In genomic region chr19:32442650-32443049, GRCh38 we compare ENCODE assay signal across 36 cellular contexts.
"Had no signal": no experiment of that assay in that cellular context is flagged by ENCODE, and none has a peak within 500 bp of the region (broad histone marks: within the 10 kb centered on the region; RNA-seq: fewer than 3 reads in every experiment).

No MANE protein-coding gene starts in this region.

- DNase-seq: activated B cell treated with CpG ODN at 0.5 μM for 24 hours; activated CD4-positive, alpha-beta memory T cell treated with anti-CD3 and anti-CD28 coated beads for 36 hours; activated CD4-positive, alpha-beta T cell treated with anti-CD3 and anti-CD28 coated beads for 4 hours; activated CD4-positive, alpha-beta T cell treated with anti-CD3 and anti-CD28 coated beads, Interleukin-2, amount 10 ng/mL, durations not matched to agents 24 days and 14 days; activated CD4-positive, alpha-beta T cell treated with anti-CD3 and anti-CD28 coated beads, Interleukin-2, amount 50 U/mL, for 1 hour; activated CD4-positive, alpha-beta T cell treated with anti-CD3 and anti-CD28 coated beads, Interleukin-2, amount 50 U/mL, for 4 hours; activated CD4-positive, CD25-positive, alpha-beta regulatory T cell treated with anti-CD3 and anti-CD28 coated beads, Interleukin-2, amount 50 U/mL, for 72 hours; activated CD8-positive, alpha-beta memory T cell treated with anti-CD3 and anti-CD28 coated beads, Interleukin-2, amount 50 U/mL, for 4 hours; activated CD8-positive, alpha-beta T cell treated with anti-CD3 and anti-CD28 coated beads for 36 hours; activated effector memory CD4-positive, alpha-beta T cell treated with anti-CD3 and anti-CD28 coated beads, Interleukin-2, amount 50 U/mL, for 16 hours; activated gamma-delta T cell treated with Interleukin-2 at 50 U/mL for 16 hours; activated naive CD4-positive, alpha-beta T cell; activated naive CD4-positive, alpha-beta T cell treated with anti-CD3 and anti-CD28 coated beads for 36 hours; activated naive CD4-positive, alpha-beta T cell treated with anti-CD3 and anti-CD28 coated beads, Interleukin-2, amount 50 U/mL, for 16 hours; activated naive CD8-positive, alpha-beta T cell treated with anti-CD3 and anti-CD28 coated beads for 36 hours; activated T-cell treated with anti-CD3 and anti-CD28 coated beads for 4 hours; activated T-cell treated with anti-CD3 and anti-CD28 coated beads, Interleukin-2, amount 50 U/mL, for 1 hour; activated T-cell treated with anti-CD3 and anti-CD28 coated beads, Interleukin-2, amount 50 U/mL, for 4 hours; activated T-cell treated with anti-CD3 and anti-CD28 coated beads, Interleukin-2, amount 50 U/mL, for 72 hours; adrenal gland; amniotic stem cell; aorta; body of pancreas; brain microvascular endothelial cell; cerebellar nuclear complex; T-helper 1 cell; T-helper 2 cell; T-helper 9 cell had no signal

- H3K27me3 Mint-ChIP-seq: activated B cell treated with CpG ODN at 0.5 μM for 24 hours; activated CD4-positive, alpha-beta memory T cell treated with anti-CD3 and anti-CD28 coated beads for 36 hours; activated CD4-positive, alpha-beta T cell treated with anti-CD3 and anti-CD28 coated beads, Interleukin-2, amount 10 ng/mL, durations not matched to agents 24 days and 14 days; activated CD8-positive, alpha-beta T cell treated with anti-CD3 and anti-CD28 coated beads for 36 hours; activated naive CD8-positive, alpha-beta T cell treated with anti-CD3 and anti-CD28 coated beads for 36 hours; activated T-helper 17 cell treated with anti-CD3 and anti-CD28 coated beads, Interleukin-2, amount 50 U/mL, for 72 hours; central memory CD8-positive, alpha-beta T cell had no signal

- H3K4me1 Mint-ChIP-seq: activated B cell treated with CpG ODN at 0.5 μM for 24 hours; activated CD4-positive, alpha-beta T cell treated with anti-CD3 and anti-CD28 coated beads, Interleukin-2, amount 10 ng/mL, durations not matched to agents 24 days and 14 days; activated naive CD8-positive, alpha-beta T cell treated with anti-CD3 and anti-CD28 coated beads for 36 hours; activated T-helper 17 cell treated with anti-CD3 and anti-CD28 coated beads, Interleukin-2, amount 50 U/mL, for 72 hours; central memory CD8-positive, alpha-beta T cell had no signal

- H3K9me3 Mint-ChIP-seq: activated B cell treated with CpG ODN at 0.5 μM for 24 hours; activated CD4-positive, alpha-beta memory T cell treated with anti-CD3 and anti-CD28 coated beads for 36 hours; activated CD4-positive, alpha-beta T cell treated with anti-CD3 and anti-CD28 coated beads, Interleukin-2, amount 10 ng/mL, durations not matched to agents 24 days and 14 days; activated CD8-positive, alpha-beta T cell treated with anti-CD3 and anti-CD28 coated beads for 36 hours; activated naive CD4-positive, alpha-beta T cell treated with anti-CD3 and anti-CD28 coated beads for 36 hours; activated naive CD4-positive, alpha-beta T cell treated with anti-CD3 and anti-CD28 coated beads, Interleukin-2, amount 50 U/mL, for 72 hours; activated naive CD8-positive, alpha-beta T cell treated with anti-CD3 and anti-CD28 coated beads for 36 hours; activated T-cell treated with anti-CD3 and anti-CD28 coated beads, Interleukin-2, amount 50 U/mL, for 4 hours; activated T-cell treated with anti-CD3 and anti-CD28 coated beads, Interleukin-2, amount 50 U/mL, for 72 hours; activated T-helper 1 cell treated with anti-CD3 and anti-CD28 coated beads, Interleukin-12 subunit alpha, Interleukin-12 subunit beta, Interleukin-2, Interleukin-4 antibody, amounts not matched to agents 30 ng/mL and 10 ng/mL and 1 ng/mL, durations not matched to agents 14 hours and 24 hours and 36 hours; activated T-helper 17 cell treated with anti-CD3 and anti-CD28 coated beads, Interleukin-2, amount 50 U/mL, for 72 hours; central memory CD8-positive, alpha-beta T cell; T-helper 1 cell treated with Interleukin-12 subunit alpha and Interleukin-12 subunit beta and Interleukin-4 antibody, amounts not matched to agents 30 μg/mL and 1 μg/mL, for 36 hours; T-helper 2 cell treated with Interferon-gamma antibody and Interleukin-4, amounts not matched to agents 5 μg/mL and 100 μg/mL, for 36 hours had no signal

- H3K4me3 Mint-ChIP-seq: activated B cell treated with CpG ODN at 0.5 μM for 24 hours; activated CD4-positive, alpha-beta memory T cell treated with anti-CD3 and anti-CD28 coated beads for 36 hours; activated CD4-positive, alpha-beta T cell treated with anti-CD3 and anti-CD28 coated beads, Interleukin-2, amount 10 ng/mL, durations not matched to agents 24 days and 14 days; activated CD8-positive, alpha-beta T cell treated with anti-CD3 and anti-CD28 coated beads for 36 hours; activated naive CD4-positive, alpha-beta T cell treated with anti-CD3 and anti-CD28 coated beads for 36 hours; activated naive CD8-positive, alpha-beta T cell treated with anti-CD3 and anti-CD28 coated beads for 36 hours; activated T-cell treated with anti-CD3 and anti-CD28 coated beads, Interleukin-2, amount 50 U/mL, for 4 hours; activated T-cell treated with anti-CD3 and anti-CD28 coated beads, Interleukin-2, amount 50 U/mL, for 72 hours; activated T-helper 1 cell treated with anti-CD3 and anti-CD28 coated beads, Interleukin-12 subunit alpha, Interleukin-12 subunit beta, Interleukin-2, Interleukin-4 antibody, amounts not matched to agents 30 ng/mL and 10 ng/mL and 1 ng/mL, durations not matched to agents 14 hours and 24 hours and 36 hours; activated T-helper 17 cell treated with anti-CD3 and anti-CD28 coated beads, Interleukin-2, amount 50 U/mL, for 72 hours; central memory CD8-positive, alpha-beta T cell; T-helper 1 cell treated with Interleukin-12 subunit alpha and Interleukin-12 subunit beta and Interleukin-4 antibody, amounts not matched to agents 30 μg/mL and 1 μg/mL, for 36 hours; T-helper 2 cell treated with Interferon-gamma antibody and Interleukin-4, amounts not matched to agents 5 μg/mL and 100 μg/mL, for 36 hours had no signal

- H3K27ac ChIP-seq: adrenal gland, body of pancreas, brain microvascular endothelial cell, breast epithelium, VCaP had no signal

- ATAC-seq: activated CD8-positive, alpha-beta T cell treated with anti-CD3 and anti-CD28 coated beads for 36 hours; activated naive CD4-positive, alpha-beta T cell treated with anti-CD3 and anti-CD28 coated beads, Interleukin-2, amount 50 U/mL, for 72 hours; activated T-cell treated with anti-CD3 and anti-CD28 coated beads, Interleukin-2, amount 50 U/mL, for 4 hours; activated T-helper 17 cell treated with anti-CD3 and anti-CD28 coated beads, Interleukin-2, amount 50 U/mL, for 72 hours; body of pancreas had no signal

- H3K27ac Mint-ChIP-seq: activated B cell treated with CpG ODN at 0.5 μM for 24 hours; activated CD4-positive, alpha-beta memory T cell treated with anti-CD3 and anti-CD28 coated beads for 36 hours; activated CD4-positive, alpha-beta T cell treated with anti-CD3 and anti-CD28 coated beads, Interleukin-2, amount 10 ng/mL, durations not matched to agents 24 days and 14 days; activated CD8-positive, alpha-beta T cell treated with anti-CD3 and anti-CD28 coated beads for 36 hours; activated naive CD4-positive, alpha-beta T cell treated with anti-CD3 and anti-CD28 coated beads for 36 hours; activated naive CD4-positive, alpha-beta T cell treated with anti-CD3 and anti-CD28 coated beads, Interleukin-2, amount 50 U/mL, for 72 hours; activated naive CD8-positive, alpha-beta T cell treated with anti-CD3 and anti-CD28 coated beads for 36 hours; activated T-cell treated with anti-CD3 and anti-CD28 coated beads, Interleukin-2, amount 50 U/mL, for 72 hours; activated T-helper 1 cell treated with anti-CD3 and anti-CD28 coated beads, Interleukin-12 subunit alpha, Interleukin-12 subunit beta, Interleukin-2, Interleukin-4 antibody, amounts not matched to agents 30 ng/mL and 10 ng/mL and 1 ng/mL, durations not matched to agents 14 hours and 24 hours and 36 hours; activated T-helper 17 cell treated with anti-CD3 and anti-CD28 coated beads, Interleukin-2, amount 50 U/mL, for 72 hours; T-helper 1 cell treated with Interleukin-12 subunit alpha and Interleukin-12 subunit beta and Interleukin-4 antibody, amounts not matched to agents 30 μg/mL and 1 μg/mL, for 36 hours; T-helper 2 cell treated with Interferon-gamma antibody and Interleukin-4, amounts not matched to agents 5 μg/mL and 100 μg/mL, for 36 hours had no signal

- H3K36me3 Mint-ChIP-seq: activated naive CD4-positive, alpha-beta T cell treated with anti-CD3 and anti-CD28 coated beads, Interleukin-2, amount 50 U/mL, for 72 hours had no signal
